Comparison of ENCODE assay signal across 9 cellular contexts in genomic region chr22:20431520-20432237, GRCh38. TPM values are rescaled to one million over a fixed set of nuclear protein-coding genes. Genes with fewer than 3 reads are reported as not detected.
DNase-seq lines count a peak whose midpoint lies in the region; ATAC-seq and TF ChIP-seq lines count a peak whose summit lies in the region.
"Had no signal": no experiment of that assay in that cellular context is flagged by ENCODE, and none has a peak within 500 bp of the region (broad histone marks: within the 10 kb centered on the region; RNA-seq: fewer than 3 reads in every experiment).

No MANE protein-coding gene starts in this region.

- peaks cover 27 to 39% of the 10 kb centered on the region in 2 donors for H3K27me3 Mint-ChIP-seq in CD8-positive, alpha-beta memory T cell

- intact Hi-C loops in esophagus squamous epithelium (cut with DNase I) = no loop called here

- H3K9me3 Mint-ChIP-seq in CD8-positive, alpha-beta memory T cell = no peaks in the 10 kb centered on the region

- 67 to 77% methylated on average over 3 to 6 of the region's 49 CpGs for WGBS in esophagus squamous epithelium, 2 donors

- DNase-seq in CD8-positive, alpha-beta memory T cell = peak in 1 of 5 donors; percentile 45
- DNase-seq in NT2/D1 (ENCODE audit: low read depth, low spot score) (no peak), esophagus squamous epithelium (lab: John Stamatoyannopoulos, UW) (no peak), NCI-H2081 (lab: John Stamatoyannopoulos, UW) (no peak), glomerular visceral epithelial cell (ENCODE audit: extremely low spot score) (no peak), NCI-H1105 treated with DMSO at 0.1 percent for 48 hours (lab: John Stamatoyannopoulos, UW) (no peak)
- DNase-seq: NCI-H2029 treated with DMSO at 0.1 percent for 48 hours had no signal

- peak overlapping the region; percentile 32 to 86 (median 46) for H3K4me3 Mint-ChIP-seq in CD8-positive, alpha-beta memory T cell

- CTCF ChIA-PET in CD8-positive, alpha-beta memory T cell (lab: Charles Lee) = interaction anchor here (1.0 to 5.3 kb wide), 3 partner anchors 13 to 77 kb away, joined by 3 to 38 read pairs (median 4); no protein-coding TSS in a partner anchor

- no peak for ATAC-seq in HG02571 (IDR thresholded peaks at IDR 0.05; ENCODE audit: unreplicated experiment)

- peaks cover 12 to 52% (median 14%) of the 10 kb centered on the region in 3 donors for H3K4me1 Mint-ChIP-seq in CD8-positive, alpha-beta memory T cell

- no peaks in the 10 kb centered on the region for H3K36me3 ChIP-seq in CD8-positive, alpha-beta memory T cell (ENCODE audit: insufficient read depth, low read length)
- H3K36me3 ChIP-seq in NT2/D1 (ENCODE audit: insufficient read depth, insufficient read length, low read length) (peaks cover 45% of the 10 kb centered on the region), esophagus squamous epithelium (peaks cover 0 to 23% (median 0%) of the 10 kb centered on the region in 3 donors), rectal smooth muscle tissue (ENCODE audit: control insufficient read depth, insufficient read depth, low read length) (peaks cover 2% of the 10 kb centered on the region)

- POLR2A ChIA-PET in CD8-positive, alpha-beta memory T cell (lab: Charles Lee) = no interaction called here

- H3K4me3 ChIP-seq in CD8-positive, alpha-beta memory T cell (ENCODE audit: low read length) = peak overlapping the region; percentile 82
- H3K4me3 ChIP-seq in NT2/D1 (ENCODE audit: insufficient read length, low read depth) = peak overlapping the region; percentile 28
- H3K4me3 ChIP-seq in esophagus squamous epithelium = peak overlapping the region in 3 of 4 donors; percentile 9 to 62 (median 51)
- peak overlapping the region; percentile 58 for H3K4me3 ChIP-seq in rectal smooth muscle tissue (ENCODE audit: low read length)

- peaks cover 33% of the 10 kb centered on the region for H3K27me3 ChIP-seq in CD8-positive, alpha-beta memory T cell (ENCODE audit: insufficient read depth, low read length, poor library complexity, severe bottlenecking)
- H3K27me3 ChIP-seq in NT2/D1 (ENCODE audit: insufficient read depth, insufficient read length) (peaks cover 13% of the 10 kb centered on the region), esophagus squamous epithelium (peaks cover 3 to 100% (median 5%) of the 10 kb centered on the region in 4 donors), rectal smooth muscle tissue (ENCODE audit: control insufficient read depth, insufficient read depth, low read length) (peaks cover 13% of the 10 kb centered on the region)

- peak overlapping the region in 1 of 8 donors; percentile 70 for H3K27ac Mint-ChIP-seq in CD8-positive, alpha-beta memory T cell

- no peak for TF ChIP-seq CTCF in esophagus squamous epithelium (IDR thresholded peaks at IDR 0.05)

- TF ChIP-seq POLR2A in esophagus squamous epithelium (IDR thresholded peaks at IDR 0.05) = no peak

- peaks cover 29% of the 10 kb centered on the region for H3K4me1 ChIP-seq in CD8-positive, alpha-beta memory T cell (ENCODE audit: insufficient read depth, low read length)
- H3K4me1 ChIP-seq in NT2/D1 (ENCODE audit: insufficient read depth, insufficient read length) = peaks cover 21% of the 10 kb centered on the region
- peaks cover 30 to 63% (median 36%) of the 10 kb centered on the region in 3 donors for H3K4me1 ChIP-seq in esophagus squamous epithelium
- peaks cover 8% of the 10 kb centered on the region for H3K4me1 ChIP-seq in rectal smooth muscle tissue (ENCODE audit: control insufficient read depth, insufficient read depth, low read length)

- H3K27ac ChIP-seq in CD8-positive, alpha-beta memory T cell (ENCODE audit: low read depth, low read length) = no peak overlapping the region
- H3K27ac ChIP-seq in esophagus squamous epithelium = no peak overlapping the region
- no peak overlapping the region for H3K27ac ChIP-seq in rectal smooth muscle tissue (ENCODE audit: low read depth, low read length)

- peak overlapping the region; percentile 50 for H3K9ac ChIP-seq in NT2/D1 (ENCODE audit: insufficient read length, low read depth)
- H3K9ac ChIP-seq in rectal smooth muscle tissue (ENCODE audit: low read length) = no peak overlapping the region

- no peaks in the 10 kb centered on the region for H3K36me3 Mint-ChIP-seq in CD8-positive, alpha-beta memory T cell

- H3K9me3 ChIP-seq in CD8-positive, alpha-beta memory T cell (ENCODE audit: low read length) = no peaks in the 10 kb centered on the region
- no peaks in the 10 kb centered on the region for H3K9me3 ChIP-seq in NT2/D1 (ENCODE audit: insufficient read depth, low read length)
- no peaks in the 10 kb centered on the region for H3K9me3 ChIP-seq in esophagus squamous epithelium

RNA-seq across cellular contexts. Expression of gene SCARF2, which starts 5.9 kb away (rescaled TPM):
- under 1 TPM; 0.31 to 0.50 TPM for total RNA-seq in CD8-positive, alpha-beta memory T cell
- polyA plus RNA-seq in CD8-positive, alpha-beta memory T cell = 1.5 TPM
- total RNA-seq in esophagus squamous epithelium = 1 to 10 TPM; 1.1 to 6.9 (median 2.4) TPM

RNA-seq across cellular contexts. Expression of gene ZNF74, which starts 37.7 kb away (rescaled TPM):
- total RNA-seq in CD8-positive, alpha-beta memory T cell = 10 to 100 TPM; 12.3 to 15.3 TPM
- 13.0 TPM for polyA plus RNA-seq in CD8-positive, alpha-beta memory T cell
- total RNA-seq in esophagus squamous epithelium = 10 to 100 TPM in 1 of 4 donors, 1 to 10 TPM in 3; 7.9 to 10.7 (median 9.2) TPM

Comparison
In these comparisons a context has a peak if more than half of its experiments do, and no peak if none do; other contexts are left out.
1. H3K4me3 ChIP-seq: peak in every context shown above with its lines; median percentile 82 in CD8-positive, alpha-beta memory T cell; 58 in rectal smooth muscle tissue; 51 in esophagus squamous epithelium; 28 in NT2/D1.